Comparison of ENCODE assay signal across 17 cellular contexts in genomic region chr1:26730695-26731094, GRCh38. TPM values are rescaled to one million over a fixed set of nuclear protein-coding genes. Genes with fewer than 3 reads are reported as not detected.
A peak's percentile ranks its signal among the peaks of the same experiment; 100 is the strongest.
DNase-seq lines count a peak whose midpoint lies in the region; ATAC-seq and TF ChIP-seq lines count a peak whose summit lies in the region.
"Had no signal": no experiment of that assay in that cellular context is flagged by ENCODE, and none has a peak within 500 bp of the region (broad histone marks: within the 10 kb centered on the region; RNA-seq: fewer than 3 reads in every experiment).

No MANE protein-coding gene starts in this region.

- H2BK5ac ChIP-seq in H9 (ENCODE audit: insufficient read length, low read length): no peak overlapping the region

- H3K23me2 ChIP-seq in H9 (ENCODE audit: insufficient read length, low read depth, low read length, poor library complexity, severe bottlenecking): no peaks in the 10 kb centered on the region

- POLR2A ChIA-PET in naive thymus-derived CD4-positive, alpha-beta T cell (lab: Charles Lee): interaction anchor here (0.8 to 5.6 kb wide), 4 partner anchors 13 to 129 kb away, joined by 3 to 31 read pairs (median 10); partner anchors contain the start of gene ARID1A

- no peak for TF ChIP-seq CTCF in AG10803 (conservative IDR thresholded peaks at IDR 0.05; ENCODE audit: low read length)
- TF ChIP-seq CTCF in H9 (conservative IDR thresholded peaks at IDR 0.05): no peak
- no peak for TF ChIP-seq CTCF in astrocyte of the spinal cord (IDR thresholded peaks at IDR 0.05; ENCODE audit: low read depth, low read length)

- no peak overlapping the region for H3K4me3 Mint-ChIP-seq in H9
- no peak overlapping the region for H3K4me3 Mint-ChIP-seq in naive thymus-derived CD4-positive, alpha-beta T cell
- H3K4me3 Mint-ChIP-seq: GM23338 had no signal

- in situ Hi-C loops in astrocyte of the spinal cord (cut with HindIII; ENCODE audit: low sequenced_read_pairs): no loop called here

- H3K36me3 Mint-ChIP-seq in H9 (ENCODE audit: insufficient read depth in 1 of 3, low read depth in 3 of 3): peaks cover 42 to 65% (median 56%) of the 10 kb centered on the region in 3 experiments; a peak in 6 of 7 replicates
- peaks cover 4 to 33% (median 26%) of the 10 kb centered on the region in 5 donors for H3K36me3 Mint-ChIP-seq in naive thymus-derived CD4-positive, alpha-beta T cell

- no CpG with 5 or more reads among the region's 2 CpGs for WGBS in H9 (ENCODE audit: extremely low coverage, insufficient read length, low lambda C conversion rate)

- no peaks in the 10 kb centered on the region; a peak in 1 of 5 replicates for H3K9me3 Mint-ChIP-seq in H9
- H3K9me3 Mint-ChIP-seq in naive thymus-derived CD4-positive, alpha-beta T cell: peaks cover 0 to 1% (median 0%) of the 10 kb centered on the region in 11 donors
- H3K9me3 Mint-ChIP-seq: GM23338 had no signal

- no peak overlapping the region for H2BK120ac ChIP-seq in H9 (ENCODE audit: low read depth, low read length, poor library complexity, severe bottlenecking)

- H3K23ac ChIP-seq in H9 (ENCODE audit: insufficient read length, low read depth, low read length): no peak overlapping the region

- H3K9me3 ChIP-seq in H9 (ENCODE audit: control insufficient read depth, low read depth, low read length): no peaks in the 10 kb centered on the region
- H3K9me3 ChIP-seq in naive thymus-derived CD4-positive, alpha-beta T cell (ENCODE audit: control insufficient read depth in 2 of 3, low read length in 3 of 3): no peaks in the 10 kb centered on the region
- H3K9me3 ChIP-seq: body of pancreas, upper lobe of right lung had no signal

- DNase-seq in AG10803 (ENCODE audit: low read depth) (peak; percentile 50), H9 (no peak), astrocyte of the spinal cord (ENCODE audit: low read depth, low spot score) (peak; percentile 52), NCI-H2107 treated with DMSO at 0.1 percent for 48 hours (lab: John Stamatoyannopoulos, UW; ENCODE audit: unreplicated experiment) (no peak)
- DNase-seq in naive thymus-derived CD4-positive, alpha-beta T cell: no peak
- DNase-seq: body of pancreas; effector memory CD4-positive, alpha-beta T cell; GDM1; KBM-7; NCI-H1436; NCI-H446 treated with DMSO at 0.1 percent for 48 hours; retina; stimulated activated CD4-positive, alpha-beta T cell treated with anti-CD3 and anti-CD28 coated beads, Interleukin-2, amount 100 ng/mL, for 48 hours; upper lobe of right lung had no signal

- intact Hi-C loops in naive thymus-derived CD4-positive, alpha-beta T cell (cut with micrococcal nuclease): no loop called here

- H4K5ac ChIP-seq in H9 (ENCODE audit: insufficient read length, low read depth, low read length): no peak overlapping the region

- H3T11ph ChIP-seq in H9 (ENCODE audit: low read length): no peak overlapping the region

- H3K27me3 ChIP-seq in H9 (ENCODE audit: insufficient read depth, low read length): no peaks in the 10 kb centered on the region
- H3K27me3 ChIP-seq in naive thymus-derived CD4-positive, alpha-beta T cell (ENCODE audit: control insufficient read depth in 2 of 2, insufficient read depth in 2 of 2, low read length in 2 of 2): no peaks in the 10 kb centered on the region
- H3K27me3 ChIP-seq: body of pancreas, upper lobe of right lung had no signal

- H2BK15ac ChIP-seq in H9 (ENCODE audit: low read depth, low read length): no peak overlapping the region

- H3K27ac ChIP-seq in H9 (ENCODE audit: insufficient read length, low read depth, low read length): no peak overlapping the region
- H3K27ac ChIP-seq in naive thymus-derived CD4-positive, alpha-beta T cell (ENCODE audit: low read depth, low read length): no peak overlapping the region
- H3K27ac ChIP-seq: body of pancreas, upper lobe of right lung had no signal

- no peak overlapping the region for H3K14ac ChIP-seq in H9 (ENCODE audit: insufficient read depth, low read length)

- H3K27me3 Mint-ChIP-seq in H9 (ENCODE audit: low read depth): no peaks in the 10 kb centered on the region
- H3K27me3 Mint-ChIP-seq in naive thymus-derived CD4-positive, alpha-beta T cell: no peaks in the 10 kb centered on the region

- peaks cover 24% of the 10 kb centered on the region; the same call in 1 of the 2 replicates for H3K79me2 ChIP-seq in H9 (ENCODE audit: insufficient read depth, low read length)

- no peak for ATAC-seq in naive thymus-derived CD4-positive, alpha-beta T cell
- no peak for ATAC-seq in HG02588 (IDR thresholded peaks at IDR 0.05; ENCODE audit: unreplicated experiment)
- ATAC-seq in HG03565 (IDR thresholded peaks at IDR 0.05; ENCODE audit: unreplicated experiment): no peak
- ATAC-seq: body of pancreas, GM23338, upper lobe of right lung had no signal

- peaks cover 3% of the 10 kb centered on the region; the same call in 1 of the 2 replicates for H3K4me1 ChIP-seq in H9 (ENCODE audit: insufficient read depth, low read length)
- H3K4me1 ChIP-seq in naive thymus-derived CD4-positive, alpha-beta T cell (ENCODE audit: control insufficient read depth in 2 of 2, insufficient read depth in 2 of 2, low read length in 2 of 2): peaks cover 35 to 44% of the 10 kb centered on the region in 2 donors

- H3K79me1 ChIP-seq in H9 (ENCODE audit: insufficient read depth, low read depth, low read length, poor library complexity, severe bottlenecking): no peaks in the 10 kb centered on the region

- no peak overlapping the region for H2BK20ac ChIP-seq in H9 (ENCODE audit: low read depth, low read length, poor library complexity, severe bottlenecking)

- H3K4me3 ChIP-seq in AG10803 (ENCODE audit: low read length): no peak overlapping the region
- no peak overlapping the region for H3K4me3 ChIP-seq in astrocyte of the spinal cord (ENCODE audit: low read depth, low read length)
- H3K4me3 ChIP-seq in naive thymus-derived CD4-positive, alpha-beta T cell (ENCODE audit: low read length): no peak overlapping the region
- H3K4me3 ChIP-seq: body of pancreas, GM23338, upper lobe of right lung had no signal

- no peak overlapping the region for H2AK5ac ChIP-seq in H9 (ENCODE audit: insufficient read length, low read length)

- H3K27ac Mint-ChIP-seq in H9: peak overlapping the region in 2 of 3 experiments; percentile 11 to 41; a peak in 3 of 7 replicates
- peak overlapping the region in 7 of 9 donors; percentile 12 to 91 (median 78) for H3K27ac Mint-ChIP-seq in naive thymus-derived CD4-positive, alpha-beta T cell

- CTCF ChIA-PET in naive thymus-derived CD4-positive, alpha-beta T cell (lab: Charles Lee): interaction anchor here (0.5 to 0.6 kb wide), 2 partner anchors 48 to 139 kb away, joined by 3 to 4 read pairs; no protein-coding TSS in a partner anchor

- no peaks in the 10 kb centered on the region for H4K20me1 ChIP-seq in H9 (ENCODE audit: control insufficient read depth, insufficient read depth, insufficient read length)

- H3K56ac ChIP-seq in H9 (ENCODE audit: insufficient read length, low read depth, low read length): no peak overlapping the region

- no peak overlapping the region for H3K18ac ChIP-seq in H9 (ENCODE audit: insufficient read length, low read depth, low read length)

- H3K4me2 ChIP-seq in H9 (ENCODE audit: insufficient read depth, insufficient read length, low read length): no peak overlapping the region
- H3K4me2 ChIP-seq: GM23338 had no signal

- H2AFZ ChIP-seq in H9 (ENCODE audit: low read length): no peak overlapping the region
- H2AFZ ChIP-seq: GM23338 had no signal

- no peak overlapping the region for H3K4ac ChIP-seq in H9 (ENCODE audit: low read depth, low read length)

- no peak overlapping the region for H4K8ac ChIP-seq in H9 (replicated peaks; ENCODE audit: insufficient read length, low read depth, low read length)

- no peak overlapping the region for H2BK12ac ChIP-seq in H9 (ENCODE audit: insufficient read length, low read depth, low read length)

- H3K9ac ChIP-seq in H9 (ENCODE audit: extremely low read depth, insufficient read length, low read length): no peak overlapping the region

- H4K91ac ChIP-seq in H9 (ENCODE audit: insufficient read length, low read depth, low read length): no peak overlapping the region

- peaks cover 17 to 61% (median 28%) of the 10 kb centered on the region in 3 experiments for H3K36me3 ChIP-seq in naive thymus-derived CD4-positive, alpha-beta T cell (ENCODE audit: control insufficient read depth in 2 of 3, insufficient read depth in 3 of 3, low read length in 3 of 3)

- peaks cover 22 to 25% of the 10 kb centered on the region in 2 experiments for H3K4me1 Mint-ChIP-seq in H9
- peaks cover 68 to 91% (median 84%) of the 10 kb centered on the region in 7 donors for H3K4me1 Mint-ChIP-seq in naive thymus-derived CD4-positive, alpha-beta T cell

RNA-seq across cellular contexts. Expression of gene ARID1A, which starts 34.9 kb away (rescaled TPM):
- 133 and 147 TPM in 2 replicates for total RNA-seq in H9 (2021)
- 100 to 1,000 TPM; 118 to 148 (median 131) TPM for total RNA-seq in naive thymus-derived CD4-positive, alpha-beta T cell
- polyA plus RNA-seq in naive thymus-derived CD4-positive, alpha-beta T cell: 10 to 100 TPM; 22.3 to 26.6 TPM

RNA-seq across cellular contexts. Expression of gene PIGV, which starts 57.1 kb away (rescaled TPM):
- total RNA-seq in H9 (2021): 7.0 and 7.5 TPM in 2 replicates
- total RNA-seq in naive thymus-derived CD4-positive, alpha-beta T cell: 10 to 100 TPM in 4 of 5 experiments, 1 to 10 TPM in 1; 8.4 to 17.9 (median 16.7) TPM
- 10 to 100 TPM in 1 of 2 donors, 1 to 10 TPM in 1; 7.0 to 11.3 TPM for polyA plus RNA-seq in naive thymus-derived CD4-positive, alpha-beta T cell

Comparison
In these comparisons a context has a peak if more than half of its experiments do, and no peak if none do; other contexts are left out.
1. DNase-seq: peak in AG10803 (single experiment) and astrocyte of the spinal cord (single experiment); none in H9 (single experiment), naive thymus-derived CD4-positive, alpha-beta T cell (0 of 9) and NCI-H2107 treated with DMSO at 0.1 percent for 48 hours (single experiment).